In the genomic region with DNA sequence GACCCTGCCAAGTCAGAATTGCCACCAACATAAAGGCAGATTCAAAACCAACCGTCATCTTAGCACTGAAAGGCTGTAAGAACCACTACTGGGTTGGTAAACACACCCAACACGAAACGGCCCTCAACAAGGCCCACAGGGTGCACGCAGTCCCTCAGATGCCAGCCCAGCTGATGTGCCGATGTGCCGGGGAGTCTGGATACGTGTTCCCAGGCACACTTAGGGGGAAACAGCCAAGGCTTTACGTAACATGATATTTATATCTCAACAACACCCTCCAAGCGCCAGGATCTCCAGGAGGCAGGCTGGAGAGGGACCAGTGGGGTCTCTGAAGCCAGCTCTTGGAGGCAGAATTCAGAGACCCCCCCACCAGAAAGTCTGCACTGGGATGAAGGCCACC, we compare ENCODE assay signal across 21 cellular contexts. TPM values are rescaled to one million over a fixed set of nuclear protein-coding genes. Genes with fewer than 3 reads are reported as not detected.
DNase-seq lines count a peak whose midpoint lies in the region; ATAC-seq, FAIRE-seq and TF ChIP-seq lines count a peak whose summit lies in the region.
"Had no signal": no experiment of that assay in that cellular context is flagged by ENCODE, and none has a peak within 500 bp of the region (broad histone marks: within the 10 kb centered on the region; RNA-seq: fewer than 3 reads in every experiment).

No MANE protein-coding gene starts in this region.

- H3K36me3 Mint-ChIP-seq in activated naive CD8-positive, alpha-beta T cell treated with anti-CD3 and anti-CD28 coated beads for 36 hours: peaks cover 16% of the 10 kb centered on the region

- H3K36me3 ChIP-seq in right atrium auricular region (no peaks in the 10 kb centered on the region), skeletal muscle tissue (ENCODE audit: control insufficient read depth in 3 of 3, insufficient read depth in 3 of 3, low read length in 3 of 3) (no peaks in the 10 kb centered on the region), upper lobe of right lung (no peaks in the 10 kb centered on the region)
- H3K36me3 ChIP-seq: MG63 had no signal

- no peaks in the 10 kb centered on the region for H3K9me3 Mint-ChIP-seq in activated naive CD8-positive, alpha-beta T cell treated with anti-CD3 and anti-CD28 coated beads for 36 hours
- H3K9me3 Mint-ChIP-seq: CD14-positive monocyte had no signal

- H3K9ac ChIP-seq in skeletal muscle tissue (ENCODE audit: low read depth in 1 of 3, low read length in 3 of 3): peak overlapping the region in 1 of 3 donors; percentile 54

- H3K4me3 Mint-ChIP-seq in activated naive CD8-positive, alpha-beta T cell treated with anti-CD3 and anti-CD28 coated beads for 36 hours: no peak overlapping the region
- H3K4me3 Mint-ChIP-seq: B cell, CD14-positive monocyte had no signal

- peak; percentile 9 for FAIRE-seq in HTR-8/SVneo (lab: Jason Lieb, UNC)
- FAIRE-seq: A549, H1 had no signal

- H3K4me3 ChIP-seq in right atrium auricular region: no peak overlapping the region
- peak overlapping the region in 1 of 3 donors; percentile 17 for H3K4me3 ChIP-seq in skeletal muscle tissue (ENCODE audit: low read length in 3 of 3)
- H3K4me3 ChIP-seq in upper lobe of right lung: no peak overlapping the region
- H3K4me3 ChIP-seq: A549, MG63, SJCRH30 had no signal

- H3K4me1 ChIP-seq in right atrium auricular region (peaks cover 0 to 19% of the 10 kb centered on the region in 2 donors), skeletal muscle tissue (ENCODE audit: control insufficient read depth in 3 of 3, insufficient read depth in 3 of 3, low read length in 3 of 3) (peaks cover 31 to 43% (median 39%) of the 10 kb centered on the region in 3 donors), upper lobe of right lung (peaks cover 21% of the 10 kb centered on the region)
- H3K4me1 ChIP-seq: A549, SJCRH30 had no signal

- H3K27ac ChIP-seq in right atrium auricular region (peak overlapping the region; percentile 75 to 81), skeletal muscle tissue (ENCODE audit: low read depth, low read length) (peak overlapping the region; percentile 88), upper lobe of right lung (no peak overlapping the region)
- H3K27ac ChIP-seq: A549, SJCRH30 had no signal

- H3K27ac Mint-ChIP-seq in activated naive CD8-positive, alpha-beta T cell treated with anti-CD3 and anti-CD28 coated beads for 36 hours: no peak overlapping the region
- H3K27ac Mint-ChIP-seq: B cell had no signal

- no peak for DNase-seq in HTR-8/SVneo (ENCODE audit: insufficient read length, low spot score)
- peak; percentile 68 for DNase-seq in Right ventricle myocardium superior
- no peak for DNase-seq in right atrium auricular region (ENCODE audit: low spot score)
- DNase-seq in NCI-H345 (lab: John Stamatoyannopoulos, UW): no peak
- no peak for DNase-seq in upper lobe of right lung
- no peak for DNase-seq in activated naive CD8-positive, alpha-beta T cell treated with anti-CD3 and anti-CD28 coated beads for 36 hours
- DNase-seq: GDM1, MG63, NCI-H1417, NCI-H1694 treated with DMSO at 0.1 percent for 48 hours, NCI-H2081 treated with DMSO at 0.1 percent for 48 hours, NCI-H510A, NCI-H748 treated with DMSO at 0.1 percent for 48 hours, SJCRH30 had no signal

- H3K27me3 ChIP-seq in right atrium auricular region (no peaks in the 10 kb centered on the region), skeletal muscle tissue (ENCODE audit: control insufficient read depth in 3 of 3, insufficient read depth in 3 of 3, low read length in 3 of 3) (no peaks in the 10 kb centered on the region), upper lobe of right lung (no peaks in the 10 kb centered on the region)
- H3K27me3 ChIP-seq: MG63, SJCRH30 had no signal

- H3K9me3 ChIP-seq in right atrium auricular region (no peaks in the 10 kb centered on the region), skeletal muscle tissue (ENCODE audit: control insufficient read depth in 3 of 3, low read length in 3 of 3) (no peaks in the 10 kb centered on the region), upper lobe of right lung (no peaks in the 10 kb centered on the region)
- H3K9me3 ChIP-seq: A549, MG63, SJCRH30 had no signal

- peaks cover 7% of the 10 kb centered on the region for H3K4me1 Mint-ChIP-seq in activated naive CD8-positive, alpha-beta T cell treated with anti-CD3 and anti-CD28 coated beads for 36 hours

- H3K27me3 Mint-ChIP-seq in activated naive CD8-positive, alpha-beta T cell treated with anti-CD3 and anti-CD28 coated beads for 36 hours: no peaks in the 10 kb centered on the region
- H3K27me3 Mint-ChIP-seq: B cell had no signal

- intact Hi-C loops in Right ventricle myocardium superior (cut with DNase I) (no loop called here), upper lobe of right lung (cut with DNase I) (loop anchor here (10.0 kb wide), 1 partner anchor 85 kb away; a partner anchor contains a TSS)

- peak; percentile 84 for ATAC-seq in Right ventricle myocardium superior (ENCODE audit: poor library complexity)
- ATAC-seq in upper lobe of right lung: no peak
- ATAC-seq: A549, HCT116, Panc1 had no signal

- no peak for TF ChIP-seq CTCF in right atrium auricular region (IDR thresholded peaks at IDR 0.05)
- TF ChIP-seq CTCF in upper lobe of right lung (IDR thresholded peaks at IDR 0.05): no peak

RNA-seq across cellular contexts. Expression of a gene that starts 14.2 kb away (rescaled TPM):
- total RNA-seq in Right ventricle myocardium superior (1.5 TPM), right atrium auricular region (under 1 TPM; 0.47 to 0.78 TPM), skeletal muscle tissue (2.6 TPM), upper lobe of right lung (2.5 TPM)
- total RNA-seq in activated naive CD8-positive, alpha-beta T cell treated with anti-CD3 and anti-CD28 coated beads for 36 hours: 10 to 100 TPM; 23.8 to 24.8 TPM

RNA-seq across cellular contexts. Expression of a gene that starts 58.0 kb away (rescaled TPM):
- total RNA-seq in Right ventricle myocardium superior: 160 TPM
- total RNA-seq in right atrium auricular region: 100 to 1,000 TPM in 1 of 2 donors, 10 to 100 TPM in 1; 69.7 to 103 TPM
- total RNA-seq in skeletal muscle tissue: 31.3 TPM
- 78.9 TPM for total RNA-seq in upper lobe of right lung
- total RNA-seq in activated naive CD8-positive, alpha-beta T cell treated with anti-CD3 and anti-CD28 coated beads for 36 hours: 10 to 100 TPM; 59.4 to 63.0 TPM
